In the genomic region with DNA sequence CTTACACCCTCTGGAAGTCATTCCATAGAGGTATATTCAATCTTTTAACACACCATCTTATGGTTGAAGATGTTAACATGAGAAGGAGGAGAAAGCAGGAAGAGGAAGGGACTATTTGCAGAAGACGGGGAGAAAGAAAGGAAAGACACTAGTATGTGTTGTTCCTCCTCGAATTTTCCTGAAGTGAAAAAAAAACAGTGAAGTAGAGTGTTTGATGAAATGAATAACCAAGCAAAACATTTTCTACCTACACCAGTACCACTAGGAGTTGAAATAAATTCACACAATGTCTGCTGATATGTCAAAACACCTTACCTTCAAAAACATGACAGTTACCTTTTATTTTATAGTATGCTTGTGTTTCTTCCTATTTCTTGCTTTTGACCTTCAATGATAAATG, we compare ENCODE assay signal across 8 cellular contexts. TPM values are rescaled to one million over a fixed set of nuclear protein-coding genes. Genes with fewer than 3 reads are reported as not detected.
DNase-seq lines count a peak whose midpoint lies in the region; TF ChIP-seq lines count a peak whose summit lies in the region.

No MANE protein-coding gene starts in this region.

- in situ Hi-C loops in KBM-7 (cut with MboI; ENCODE audit: low pct_unique_long_range_greater_than_20kb, low sequenced_read_pairs): no loop called here
- in situ Hi-C loops in mammary epithelial cell (cut with MboI; ENCODE audit: low sequenced_read_pairs in 2 of 2): loop anchor here in 1 of 2 donors (5.0 kb wide), 1 partner anchor 345 kb away; no protein-coding TSS in a partner anchor

- peak overlapping the region; percentile 99 for H3K9ac ChIP-seq in mammary epithelial cell (ENCODE audit: insufficient read depth, low read length)

- H3K27me3 ChIP-seq in BE2C (no peaks in the 10 kb centered on the region), mammary epithelial cell (ENCODE audit: insufficient read depth, low read length) (no peaks in the 10 kb centered on the region)

- H3K9me3 Mint-ChIP-seq in mesothelial cell of epicardium: no peaks in the 10 kb centered on the region

- H3K4me3 Mint-ChIP-seq in mesothelial cell of epicardium: peak overlapping the region; percentile 99

- dilution Hi-C loops in mammary epithelial cell (cut with HindIII; ENCODE audit: low sequenced_read_pairs): no loop called here

- peak overlapping the region; percentile 99 for H3K27ac ChIP-seq in mammary epithelial cell (ENCODE audit: insufficient read depth, low read depth, low read length)

- no peak for DNase-seq in BE2C
- peak; percentile 13 for DNase-seq in KBM-7
- no peak for DNase-seq in mammary epithelial cell
- DNase-seq in mesothelial cell of epicardium (ENCODE audit: low spot score in 2 of 2, unreplicated experiment in 2 of 2): no peak
- DNase-seq in DMS114 treated with DMSO at 0.1 percent for 48 hours (lab: John Stamatoyannopoulos, UW; ENCODE audit: unreplicated experiment): no peak
- no peak for DNase-seq in glomerular visceral epithelial cell (ENCODE audit: extremely low spot score)
- no peak for DNase-seq in COLO668 (lab: John Stamatoyannopoulos, UW; ENCODE audit: unreplicated experiment)
- DNase-seq in dermis blood vessel endothelial cell: no peak

- H3K79me2 ChIP-seq in mammary epithelial cell (ENCODE audit: insufficient read depth, low read length): peaks cover 45% of the 10 kb centered on the region

- BruUV-seq in mammary epithelial cell (replicated peaks; lab: Mats Ljungman, UMichigan): no TSS peak

- H3K36me3 ChIP-seq in BE2C: peaks cover 12% of the 10 kb centered on the region
- H3K36me3 ChIP-seq in mammary epithelial cell (ENCODE audit: insufficient read depth, low read length): no peaks in the 10 kb centered on the region

- WGBS in mammary epithelial cell (ENCODE audit: low coverage, missing lambda C conversion rate): 28% methylated on average over 2 of the region's 2 CpGs

- peaks cover 24% of the 10 kb centered on the region for H3K36me3 Mint-ChIP-seq in mesothelial cell of epicardium

- TF ChIP-seq CTCF in BE2C (IDR thresholded peaks at IDR 0.05; ENCODE audit: low read depth, low read length): no peak
- TF ChIP-seq CTCF in mammary epithelial cell (conservative IDR thresholded peaks at IDR 0.05 in 1 of 2, IDR thresholded peaks at IDR 0.05 in 1 of 2; ENCODE audit: extremely low read depth in 1 of 2, insufficient read depth in 1 of 2, low read depth in 1 of 2, low read length in 2 of 2): no peak
- no peak for TF ChIP-seq CTCF in mesothelial cell of epicardium (IDR thresholded peaks at IDR 0.05; ENCODE audit: unreplicated experiment)

- intact Hi-C loops in mammary epithelial cell (cut with micrococcal nuclease): loop anchor here (2.0 to 5.0 kb wide), 3 partner anchors 125 to 255 kb away; partner anchors contain the start of gene KCNMB4

- H3K27me3 Mint-ChIP-seq in mesothelial cell of epicardium (ENCODE audit: low read depth): no peaks in the 10 kb centered on the region

- H3K4me2 ChIP-seq in mammary epithelial cell (ENCODE audit: insufficient read depth, low read depth, low read length): peak overlapping the region; percentile 87

- H3K4me1 ChIP-seq in BE2C (no peaks in the 10 kb centered on the region), mammary epithelial cell (ENCODE audit: insufficient read depth, low read length) (peaks cover 13% of the 10 kb centered on the region)

- no peak overlapping the region for H2AFZ ChIP-seq in mammary epithelial cell (ENCODE audit: low read depth, low read length)

- H3K4me3 ChIP-seq in BE2C (ENCODE audit: low read depth, low read length): peak overlapping the region; percentile 96
- peak overlapping the region; percentile 64 to 96 (median 93) for H3K4me3 ChIP-seq in mammary epithelial cell (replicated peaks in 1 of 3; ENCODE audit: insufficient read depth in 1 of 3, low read depth in 2 of 3, low read length in 3 of 3)

- CTCF ChIA-PET in mammary epithelial cell (lab: Charles Lee; ENCODE audit: low non-redundant PET): no interaction called here

- H3K9me3 ChIP-seq in BE2C: no peaks in the 10 kb centered on the region
- no peaks in the 10 kb centered on the region for H3K9me3 ChIP-seq in mammary epithelial cell (replicated peaks; ENCODE audit: insufficient read depth, low read length)

- peaks cover 39% of the 10 kb centered on the region for H3K4me1 Mint-ChIP-seq in mesothelial cell of epicardium

- peak overlapping the region; percentile 99 for H3K27ac Mint-ChIP-seq in mesothelial cell of epicardium

- H4K20me1 ChIP-seq in mammary epithelial cell (ENCODE audit: insufficient read depth, low read length): no peaks in the 10 kb centered on the region

RNA-seq across cellular contexts. Expression of gene CNOT2, which starts 1.4 kb away (rescaled TPM):
- 86.7 TPM for polyA plus RNA-seq in BE2C (2012; ENCODE audit: insufficient read depth, insufficient read length, low read depth)
- total RNA-seq in mammary epithelial cell (100 to 1,000 TPM in 1 of 2 donors, 10 to 100 TPM in 1; 62.5 to 123 TPM), mesothelial cell of epicardium (120 to 126 TPM (median 120 TPM) in 3 replicates), dermis blood vessel endothelial cell (179 and 198 TPM in 2 replicates)
- polyA plus RNA-seq in mammary epithelial cell: 61.9 TPM
- polyA minus RNA-seq in mammary epithelial cell: 81.6 TPM
